In genomic region chr13:34941835-34942731, GRCh38 we compare ENCODE assay signal across 8 cellular contexts. TPM values are rescaled to one million over a fixed set of nuclear protein-coding genes. Genes with fewer than 3 reads are reported as not detected.
A peak's percentile ranks its signal among the peaks of the same experiment; 100 is the strongest.
DNase-seq lines count a peak whose midpoint lies in the region; ATAC-seq and TF ChIP-seq lines count a peak whose summit lies in the region.

TSS of gene NBEA (plus strand) at chr13:34942270. CDS start at chr13:34942821, 551 bp downstream.

- H3K4me1 ChIP-seq in HUES48 (ENCODE audit: control insufficient read depth, insufficient read depth, low read length), result peaks cover 38% of the 10 kb centered on the region
- peaks cover 0 to 25% (median 10%) of the 10 kb centered on the region in 3 donors for H3K4me1 ChIP-seq in esophagus squamous epithelium

- peak in 1 of 4 donors; percentile 16 for TF ChIP-seq POLR2A in esophagus squamous epithelium (IDR thresholded peaks at IDR 0.05)

- DNase-seq in COLO829 (ENCODE audit: low spot score) (peak; percentile 42), esophagus squamous epithelium (lab: John Stamatoyannopoulos, UW) (peak; percentile 12), myocyte (ENCODE audit: low read depth) (peak; percentile 72)
- peak; percentile 79 to 80 for DNase-seq in activated T-cell treated with anti-CD3 and anti-CD28 coated beads, Interleukin-2, amount 50 U/mL, for 72 hours
- peak; percentile 57 to 58 for DNase-seq in stimulated activated CD8-positive, alpha-beta memory T cell treated with anti-CD3 and anti-CD28 coated beads, Interleukin-7, amount 100 ng/mL, for 48 hours (ENCODE audit: extremely low read depth in 1 of 2, low read depth in 1 of 2)

- ATAC-seq in GM21367 (IDR thresholded peaks at IDR 0.05; ENCODE audit: unreplicated experiment), result peak; percentile 62
- ATAC-seq in activated T-cell treated with anti-CD3 and anti-CD28 coated beads, Interleukin-2, amount 50 U/mL, for 72 hours (replicated peaks in 1 of 2), result peak; percentile 56 to 68

- H3K36me3 ChIP-seq in HUES48 (ENCODE audit: control insufficient read depth, insufficient read depth, low read length) (no peaks in the 10 kb centered on the region), esophagus squamous epithelium (no peaks in the 10 kb centered on the region)

- H3K9me3 Mint-ChIP-seq in activated T-cell treated with anti-CD3 and anti-CD28 coated beads, Interleukin-2, amount 50 U/mL, for 72 hours, result no peaks in the 10 kb centered on the region

- H3K9me3 ChIP-seq in HUES48 (ENCODE audit: control insufficient read depth, insufficient read depth, low read length), result no peaks in the 10 kb centered on the region
- no peaks in the 10 kb centered on the region for H3K9me3 ChIP-seq in esophagus squamous epithelium

- peaks cover 9% of the 10 kb centered on the region for H3K27me3 ChIP-seq in HUES48 (ENCODE audit: control insufficient read depth, insufficient read depth, low read length)
- peaks cover 0 to 29% (median 0%) of the 10 kb centered on the region in 4 donors for H3K27me3 ChIP-seq in esophagus squamous epithelium

- TF ChIP-seq CTCF in esophagus squamous epithelium (IDR thresholded peaks at IDR 0.05), result peak in 5 of 6 experiments; percentile 14 to 48 (median 23)

- H3K4me3 ChIP-seq in HUES48 (ENCODE audit: low read depth, low read length) (peak within 1 kb of the TSS; percentile 92), esophagus squamous epithelium (peak within 1 kb of the TSS; percentile 52 to 77 (median 65))

- intact Hi-C loops in esophagus squamous epithelium (cut with DNase I), result no loop called here

- H3K27me3 Mint-ChIP-seq in activated T-cell treated with anti-CD3 and anti-CD28 coated beads, Interleukin-2, amount 50 U/mL, for 72 hours (ENCODE audit: low read depth), result peaks cover 38% of the 10 kb centered on the region

- peak within 1 kb of the TSS; percentile 57; the same call in 1 of the 2 replicates for H3K9ac ChIP-seq in HUES48 (ENCODE audit: low read depth, low read length)

- peaks cover 29% of the 10 kb centered on the region for H3K4me1 Mint-ChIP-seq in activated T-cell treated with anti-CD3 and anti-CD28 coated beads, Interleukin-2, amount 50 U/mL, for 72 hours (ENCODE audit: low read depth)

- H3K27ac Mint-ChIP-seq in activated T-cell treated with anti-CD3 and anti-CD28 coated beads, Interleukin-2, amount 50 U/mL, for 72 hours, result peak within 1 kb of the TSS; percentile 70

- H3K4me3 Mint-ChIP-seq in activated T-cell treated with anti-CD3 and anti-CD28 coated beads, Interleukin-2, amount 50 U/mL, for 72 hours, result peak within 1 kb of the TSS; percentile 82 to 94

- peaks cover 2% of the 10 kb centered on the region in 2 donors for H3K36me3 Mint-ChIP-seq in activated T-cell treated with anti-CD3 and anti-CD28 coated beads, Interleukin-2, amount 50 U/mL, for 72 hours (ENCODE audit: insufficient read depth in 2 of 2)

- 0% methylated on average over 19 of the region's 76 CpGs; no CpG with 5 or more reads in 1 of the 2 donors for WGBS in esophagus squamous epithelium, 2 donors

- H3K27ac ChIP-seq in HUES48 (ENCODE audit: low read depth, low read length) (peak within 1 kb of the TSS; percentile 92), esophagus squamous epithelium (peak within 1 kb of the TSS; percentile 50 to 85 (median 76))

TF ChIP-seq in PFSK-1, 5 proteins besides CTCF, POLR2A, EP300 and RAD21:
- TF ChIP-seq FOXP2 (optimal IDR thresholded peaks at IDR 0.05; ENCODE audit: borderline replicate concordance, extremely low read depth, extremely low read length, insufficient read depth), result peak; percentile 57
- TF ChIP-seq SIN3A (IDR thresholded peaks at IDR 0.05; ENCODE audit: borderline replicate concordance, insufficient read depth, low read length), result peak; percentile 42; the same call in 1 of the 2 replicates
- no peak for TF ChIP-seq TAF1 (IDR thresholded peaks at IDR 0.05; ENCODE audit: borderline replicate concordance, insufficient read depth, low read length)
- no peak for TF ChIP-seq POLR2AphosphoS5 (IDR thresholded peaks at IDR 0.05; ENCODE audit: low read depth, low read length)
- TF ChIP-seq REST (IDR thresholded peaks at IDR 0.05; ENCODE audit: insufficient read depth in 1 of 2, low read depth in 2 of 2, low read length in 2 of 2), result peak in 1 of 2 experiments; percentile 23; a peak in 1 of 4 replicates

RNA-seq across cellular contexts. Expression of gene NBEA, which starts in this region (rescaled TPM):
- polyA plus RNA-seq in PFSK-1 (2012; ENCODE audit: insufficient read length, low read depth), result 3.1 TPM
- total RNA-seq in activated T-cell treated with anti-CD3 and anti-CD28 coated beads, Interleukin-2, amount 50 U/mL, for 72 hours, result 1 to 10 TPM in 1 of 2 donors, under 1 TPM in 1; 0.62 to 1.2 TPM
- total RNA-seq in esophagus squamous epithelium, result 10 to 100 TPM in 1 of 4 donors, 1 to 10 TPM in 1, under 1 TPM in 2; 0.34 to 10.3 (median 2.4) TPM
- 4.2 and 7.0 TPM in 2 replicates for total RNA-seq in myocyte
- polyA plus RNA-seq in myocyte (2012), result 1.3 TPM

Comparison
In these comparisons a context has a peak if more than half of its experiments do, and no peak if none do; other contexts are left out.
1. Peak in every context shown above with its lines: DNase-seq, ATAC-seq, H3K4me3 ChIP-seq and H3K27ac ChIP-seq.
2. DNase-seq: peak in every context shown above with its lines; median percentile 80 in activated T-cell treated with anti-CD3 and anti-CD28 coated beads, Interleukin-2, amount 50 U/mL, for 72 hours; 72 in myocyte; 58 in stimulated activated CD8-positive, alpha-beta memory T cell treated with anti-CD3 and anti-CD28 coated beads, Interleukin-7, amount 100 ng/mL, for 48 hours; 42 in COLO829; 12 in esophagus squamous epithelium.